In the genomic region with DNA sequence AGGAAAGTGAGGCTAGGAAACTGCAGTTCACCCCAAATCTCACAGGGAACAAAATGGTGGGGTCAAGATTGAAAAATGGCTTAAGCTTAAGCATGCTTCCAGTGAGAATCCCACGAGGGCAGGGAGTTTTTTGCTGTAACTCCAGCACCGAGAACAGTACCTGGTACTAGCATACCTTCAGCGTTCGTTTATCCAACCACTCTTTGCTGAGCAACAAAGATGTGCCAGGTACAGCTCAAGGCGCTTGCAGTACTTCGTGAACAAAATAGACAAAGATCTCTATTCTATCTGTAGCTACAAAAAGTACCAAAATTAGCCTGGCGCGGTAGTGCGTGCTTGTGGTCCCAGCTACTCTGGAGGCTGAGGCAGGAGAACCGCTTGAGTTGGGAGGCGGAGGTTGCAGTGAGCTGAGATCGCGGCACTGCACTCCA, we compare ENCODE assay signal across 9 cellular contexts. TPM values are rescaled to one million over a fixed set of nuclear protein-coding genes. Genes with fewer than 3 reads are reported as not detected.
A peak's percentile ranks its signal among the peaks of the same experiment; 100 is the strongest.
DNase-seq lines count a peak whose midpoint lies in the region; ATAC-seq, FAIRE-seq and TF ChIP-seq lines count a peak whose summit lies in the region.
"Had no signal": no experiment of that assay in that cellular context is flagged by ENCODE, and none has a peak within 500 bp of the region (broad histone marks: within the 10 kb centered on the region; RNA-seq: fewer than 3 reads in every experiment).

No MANE protein-coding gene starts in this region.

- no peaks in the 10 kb centered on the region for H3K36me3 Mint-ChIP-seq in mesothelial cell of epicardium

- H3K27ac ChIP-seq in PC-3 (ENCODE audit: low read length) (no peak overlapping the region), caudate nucleus (ENCODE audit: low read depth, low read length) (peak overlapping the region; percentile 88), upper lobe of right lung (peak overlapping the region; percentile 96)

- H3K4me1 Mint-ChIP-seq in mesothelial cell of epicardium = peaks cover 22% of the 10 kb centered on the region

- TF ChIP-seq CTCF in PC-3 (conservative IDR thresholded peaks at IDR 0.05; ENCODE audit: low read depth, low read length) (no peak), mesothelial cell of epicardium (IDR thresholded peaks at IDR 0.05; ENCODE audit: unreplicated experiment) (no peak), upper lobe of right lung (IDR thresholded peaks at IDR 0.05) (no peak)

- ATAC-seq in PC-3 (no peak), upper lobe of right lung (no peak), HG02642 (IDR thresholded peaks at IDR 0.05; ENCODE audit: poor library complexity, unreplicated experiment) (no peak), left lobe of liver (no peak), HG03196 (IDR thresholded peaks at IDR 0.05; ENCODE audit: unreplicated experiment) (no peak)

- H3K9me3 ChIP-seq in PC-3 (ENCODE audit: low read length) (no peaks in the 10 kb centered on the region), upper lobe of right lung (no peaks in the 10 kb centered on the region)

- H3K9ac ChIP-seq in PC-3 (ENCODE audit: low read length) = peak overlapping the region; percentile 98

- DNase-seq in GM12892 (ENCODE audit: insufficient read length) (no peak), PC-3 (no peak), caudate nucleus (lab: John Stamatoyannopoulos, UW) (peak in 16 of 61 donors; percentile 1 to 39 (median 20)), mesothelial cell of epicardium (ENCODE audit: low spot score in 2 of 2, unreplicated experiment in 2 of 2) (no peak), upper lobe of right lung (no peak), left lobe of liver (ENCODE audit: low spot score) (no peak)

- no peaks in the 10 kb centered on the region for H3K27me3 Mint-ChIP-seq in mesothelial cell of epicardium (ENCODE audit: low read depth)

- H3K79me2 ChIP-seq in PC-3 (ENCODE audit: low read length) = peaks cover 51% of the 10 kb centered on the region

- no peaks in the 10 kb centered on the region for H3K9me3 Mint-ChIP-seq in mesothelial cell of epicardium

- FAIRE-seq in GM12892 (lab: Jason Lieb, UNC) = peak; percentile 42
- FAIRE-seq: TTC549 had no signal

- H3K4me3 ChIP-seq in PC-3 (ENCODE audit: low read length) (peak overlapping the region; percentile 99), upper lobe of right lung (peak overlapping the region; percentile 95)

- peak overlapping the region; percentile 95 for H3K27ac Mint-ChIP-seq in mesothelial cell of epicardium

- peak overlapping the region; percentile 88 for H2AFZ ChIP-seq in PC-3 (ENCODE audit: low read length)

- H3K4me1 ChIP-seq in PC-3 (ENCODE audit: insufficient read depth, low read length) (no peaks in the 10 kb centered on the region), upper lobe of right lung (peaks cover 35% of the 10 kb centered on the region)

- BruUV-seq in PC-3 (replicated peaks; lab: Mats Ljungman, UMichigan) = no TSS peak

- peak overlapping the region; percentile 91 for H3K4me3 Mint-ChIP-seq in mesothelial cell of epicardium

- TF ChIP-seq POLR2A in GM12892 (IDR thresholded peaks at IDR 0.05; ENCODE audit: low read depth, low read length) = no peak

- no peaks in the 10 kb centered on the region for H3K27me3 ChIP-seq in PC-3 (ENCODE audit: low read length)
- no peaks in the 10 kb centered on the region for H3K27me3 ChIP-seq in upper lobe of right lung

- CTCF ChIA-PET in PC-3 (lab: Charles Lee) = no interaction called here

- H3K36me3 ChIP-seq in PC-3 (ENCODE audit: low read depth, low read length) = no peaks in the 10 kb centered on the region
- no peaks in the 10 kb centered on the region for H3K36me3 ChIP-seq in upper lobe of right lung

- no peaks in the 10 kb centered on the region for H4K20me1 ChIP-seq in PC-3 (ENCODE audit: low read length)

- POLR2A ChIA-PET in PC-3 (lab: Charles Lee; ENCODE audit: unreplicated experiment) = interaction anchor here (0.6 kb wide), 1 partner anchor 187 kb away, joined by 4 read pairs; no protein-coding TSS in a partner anchor

- intact Hi-C loops in PC-3 (cut with micrococcal nuclease) (no loop called here), upper lobe of right lung (cut with DNase I) (no loop called here)

- no peaks in the 10 kb centered on the region for H3F3A ChIP-seq in PC-3 (ENCODE audit: low read length, unreplicated experiment)

- H3K4me2 ChIP-seq in PC-3 (ENCODE audit: low read length) = peak overlapping the region; percentile 84

- H3K9me2 ChIP-seq in PC-3 (replicated peaks; ENCODE audit: low read length) = no peaks in the 10 kb centered on the region

RNA-seq across cellular contexts. Expression of gene PPP6C, which starts 0.8 kb away (rescaled TPM):
- 28.1 TPM for polyA plus RNA-seq in GM12892 (2012; ENCODE audit: missing spikeins)
- total RNA-seq in PC-3 (2014; rRNA removed) = 10.8 and 16.4 TPM in 2 replicates
- 26.3 to 32.1 TPM (median 27.5 TPM) in 3 replicates for total RNA-seq in mesothelial cell of epicardium
- 42.2 TPM for total RNA-seq in upper lobe of right lung
- total RNA-seq in left lobe of liver = 17.0 TPM

RNA-seq across cellular contexts. Expression of gene RABEPK, which starts 10.0 kb away (rescaled TPM):
- 45.6 TPM for polyA plus RNA-seq in GM12892 (2012; ENCODE audit: missing spikeins)
- total RNA-seq in PC-3 (2014; rRNA removed) (22.2 and 27.8 TPM in 2 replicates), mesothelial cell of epicardium (20.5 to 21.4 TPM (median 21.0 TPM) in 3 replicates), upper lobe of right lung (10.0 TPM), left lobe of liver (22.9 TPM)

RNA-seq across cellular contexts. Expression of gene SCAI, which starts 47.1 kb away (rescaled TPM):
- 5.2 TPM for polyA plus RNA-seq in GM12892 (2012; ENCODE audit: missing spikeins)
- 4.4 and 5.2 TPM in 2 replicates for total RNA-seq in PC-3 (2014; rRNA removed)
- 22.7 to 26.0 TPM (median 25.5 TPM) in 3 replicates for total RNA-seq in mesothelial cell of epicardium
- total RNA-seq in upper lobe of right lung = 14.9 TPM
- 2.6 TPM for total RNA-seq in left lobe of liver

RNA-seq across cellular contexts. Expression of gene HSPA5, which starts 50.8 kb away (rescaled TPM):
- 108 TPM for polyA plus RNA-seq in GM12892 (2012; ENCODE audit: missing spikeins)
- 112 and 142 TPM in 2 replicates for total RNA-seq in PC-3 (2014; rRNA removed)
- 249 to 255 TPM (median 253 TPM) in 3 replicates for total RNA-seq in mesothelial cell of epicardium
- total RNA-seq in upper lobe of right lung = 282 TPM
- 251 TPM for total RNA-seq in left lobe of liver
